In genomic region chr22:24054356-24054755, GRCh38 we compare ENCODE assay signal across 18 cellular contexts. TPM values are rescaled to one million over a fixed set of nuclear protein-coding genes. Genes with fewer than 3 reads are reported as not detected.
"Had no signal": no experiment of that assay in that cellular context is flagged by ENCODE, and none has a peak within 500 bp of the region (broad histone marks: within the 10 kb centered on the region; RNA-seq: fewer than 3 reads in every experiment).

No MANE protein-coding gene starts in this region.

- H3K4me1 ChIP-seq: gastrocnemius medialis had no signal

- H3K36me3 ChIP-seq: ovary had no signal

- DNase-seq: activated CD4-positive, alpha-beta T cell treated with anti-CD3 and anti-CD28 coated beads, Interleukin-2, amount 50 U/mL, for 48 hours; activated CD4-positive, CD25-positive, alpha-beta regulatory T cell treated with anti-CD3 and anti-CD28 coated beads, Interleukin-2, amount 50 U/mL, for 72 hours; activated CD8-positive, alpha-beta memory T cell treated with anti-CD3 and anti-CD28 coated beads, Interleukin-2, amount 10 ng/mL, durations not matched to agents 7 days and 5 days; activated gamma-delta T cell treated with Interleukin-2 at 50 U/mL for 16 hours; activated naive CD8-positive, alpha-beta T cell treated with anti-CD3 and anti-CD28 coated beads for 36 hours; activated T-cell treated with anti-CD3 and anti-CD28 coated beads, Interleukin-2, amount 50 U/mL, for 48 hours; cortex of kidney; effector memory CD4-positive, alpha-beta T cell; gastrocnemius medialis; kidney; left ventricle myocardium inferior; ovary; retina; stimulated activated CD4-positive, alpha-beta T cell treated with anti-CD3 and anti-CD28 coated beads, Interleukin-4, amount 100 ng/mL, for 4 hours; T-helper 9 cell had no signal

- ATAC-seq: activated CD8-positive, alpha-beta memory T cell treated with anti-CD3 and anti-CD28 coated beads, Interleukin-2, amount 10 ng/mL, durations not matched to agents 7 days and 5 days; gastrocnemius medialis had no signal

- H3K9me3 ChIP-seq: gastrocnemius medialis, left ventricle myocardium inferior, ovary, thyroid gland had no signal

- H3K4me3 ChIP-seq: cardiac muscle cell, gastrocnemius medialis, left ventricle myocardium inferior, ovary, thyroid gland had no signal

- H3K27ac ChIP-seq: cardiac muscle cell, gastrocnemius medialis, left ventricle myocardium inferior, ovary had no signal

- H3K27me3 ChIP-seq: cardiac muscle cell, gastrocnemius medialis, ovary, thyroid gland had no signal

RNA-seq across cellular contexts. Expression of gene GSTT4, which starts 49.1 kb away (rescaled TPM):
- polyA plus RNA-seq: aorta, cardiac muscle cell, ovary had no signal
